ENCODE assay signal across 9 cellular contexts in the genomic region with DNA sequence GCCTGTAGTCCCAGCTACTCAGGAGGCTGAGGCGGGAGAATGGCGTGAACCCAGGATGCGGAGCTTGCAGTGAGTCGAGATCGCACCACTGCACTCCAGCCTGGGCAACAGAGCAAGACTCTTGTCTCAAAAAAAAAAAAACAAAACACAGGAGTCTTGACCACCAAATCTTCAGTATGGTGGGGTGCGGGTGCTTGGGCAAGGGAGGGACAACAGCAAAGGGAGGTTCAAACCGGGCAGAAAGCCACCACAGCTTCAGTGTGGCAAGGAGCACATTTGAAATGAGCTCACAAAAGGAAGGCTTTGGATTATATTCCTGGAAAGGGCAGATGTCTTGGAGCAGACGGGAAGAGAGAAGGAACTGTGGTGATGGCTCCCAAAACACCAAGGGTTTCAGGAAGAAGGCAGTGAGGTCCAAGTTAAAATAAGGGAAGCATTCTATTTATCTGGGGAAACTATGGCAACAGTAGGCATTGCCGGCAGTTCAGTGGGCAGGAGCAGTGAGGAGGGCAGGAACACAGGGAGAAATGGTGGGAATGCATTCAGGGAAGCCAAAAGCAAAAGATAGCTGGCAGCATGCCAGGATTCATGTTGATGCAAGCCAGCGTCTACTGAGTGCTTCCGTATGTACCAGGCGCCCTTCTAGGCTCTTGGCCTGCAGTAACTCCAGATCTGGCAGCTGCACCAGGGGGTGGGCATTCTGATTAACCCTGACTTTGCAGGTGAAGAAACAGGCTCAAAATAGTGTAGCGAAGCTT. TPM values are rescaled to one million over a fixed set of nuclear protein-coding genes. Genes with fewer than 3 reads are reported as not detected.
DNase-seq lines count a peak whose midpoint lies in the region; ATAC-seq, FAIRE-seq and TF ChIP-seq lines count a peak whose summit lies in the region.
"Had no signal": no experiment of that assay in that cellular context is flagged by ENCODE, and none has a peak within 500 bp of the region (broad histone marks: within the 10 kb centered on the region; RNA-seq: fewer than 3 reads in every experiment).

No MANE protein-coding gene starts in this region.

- no peak for FAIRE-seq in endothelial cell of umbilical vein (lab: Jason Lieb, UNC)

- POLR2A ChIA-PET in endothelial cell of umbilical vein (lab: Charles Lee), result interaction anchor here (0.6 kb wide), 1 partner anchor 11 kb away, joined by 3 read pairs; no protein-coding TSS in a partner anchor

- H3K27me3 ChIP-seq in RWPE2 (ENCODE audit: insufficient read depth, poor library complexity, severe bottlenecking) (no peaks in the 10 kb centered on the region), endothelial cell of umbilical vein (ENCODE audit: control insufficient read depth in 2 of 2, insufficient read depth in 2 of 2, low read length in 2 of 2) (no peaks in the 10 kb centered on the region), muscle layer of duodenum (ENCODE audit: low read depth, low read length) (no peaks in the 10 kb centered on the region), aorta (ENCODE audit: control insufficient read depth in 1 of 2, insufficient read depth in 2 of 2, low read length in 1 of 2) (no peaks in the 10 kb centered on the region)

- BruUV-seq in endothelial cell of umbilical vein (replicated peaks; lab: Mats Ljungman, UMichigan), result no TSS peak

- CTCF ChIA-PET in activated CD8-positive, alpha-beta memory T cell treated with anti-CD3 and anti-CD28 coated beads, Interleukin-2, amount 10 ng/mL, durations not matched to agents 7 days and 5 days (lab: Charles Lee), result interaction anchor here (0.8 to 3.8 kb wide), 12 partner anchors 10 to 131 kb away, joined by 3 to 24 read pairs (median 3); no protein-coding TSS in a partner anchor
- CTCF ChIA-PET in endothelial cell of umbilical vein (lab: Charles Lee), result interaction anchor here (1.1 to 3.0 kb wide), 4 partner anchors 11 to 131 kb away, joined by 3 to 10 read pairs (median 4); partner anchors contain the start of gene SUSD6

- H3K4me3 Mint-ChIP-seq in activated CD8-positive, alpha-beta memory T cell treated with anti-CD3 and anti-CD28 coated beads, Interleukin-2, amount 10 ng/mL, durations not matched to agents 7 days and 5 days, result peak overlapping the region; percentile 45
- H3K4me3 Mint-ChIP-seq: activated B cell treated with CpG ODN at 0.5 μM for 24 hours had no signal

- H3K4me3 ChIP-seq in RWPE2 (ENCODE audit: severe bottlenecking) (no peak overlapping the region), endothelial cell of umbilical vein (replicated peaks in 1 of 3; ENCODE audit: insufficient read depth in 1 of 3, low read depth in 1 of 3, low read length in 3 of 3) (peak overlapping the region in 1 of 3 experiments; percentile 4), muscle layer of duodenum (ENCODE audit: low read depth in 1 of 2, low read length in 2 of 2) (no peak overlapping the region), aorta (ENCODE audit: low read length in 2 of 2) (no peak overlapping the region)

- TF ChIP-seq CTCF in RWPE2 (IDR thresholded peaks at IDR 0.05; ENCODE audit: poor library complexity, severe bottlenecking) (no peak), endothelial cell of umbilical vein (IDR thresholded peaks at IDR 0.05; ENCODE audit: extremely low read depth in 1 of 2, insufficient read depth in 1 of 2, low read depth in 1 of 2, low read length in 2 of 2) (no peak)

- H3K27me3 Mint-ChIP-seq in activated CD8-positive, alpha-beta memory T cell treated with anti-CD3 and anti-CD28 coated beads, Interleukin-2, amount 10 ng/mL, durations not matched to agents 7 days and 5 days, result no peaks in the 10 kb centered on the region
- H3K27me3 Mint-ChIP-seq: activated B cell treated with CpG ODN at 0.5 μM for 24 hours had no signal

- H3K27ac ChIP-seq in RWPE2 (ENCODE audit: poor library complexity, severe bottlenecking) (peak overlapping the region; percentile 93), endothelial cell of umbilical vein (ENCODE audit: insufficient read depth, low read depth, low read length) (peak overlapping the region; percentile 73), muscle layer of duodenum (ENCODE audit: low read length) (peak overlapping the region; percentile 41), aorta (ENCODE audit: low read depth in 1 of 2, low read length in 2 of 2) (peak overlapping the region in 1 of 2 donors; percentile 86)

- H3K27ac Mint-ChIP-seq in activated CD8-positive, alpha-beta memory T cell treated with anti-CD3 and anti-CD28 coated beads, Interleukin-2, amount 10 ng/mL, durations not matched to agents 7 days and 5 days, result peak overlapping the region; percentile 89
- H3K27ac Mint-ChIP-seq: activated B cell treated with CpG ODN at 0.5 μM for 24 hours had no signal

- intact Hi-C loops in endothelial cell of umbilical vein (cut with micrococcal nuclease), result loop anchor here (1.0 to 2.0 kb wide), 5 partner anchors 20 to 113 kb away; partner anchors contain the start of gene SUSD6
- intact Hi-C loops in aorta (cut with DNase I), result loop anchor here in 1 of 2 donors (2.0 kb wide), 1 partner anchor 105 kb away; the partner anchor contains the start of gene SUSD6

- 52 to 53% methylated on average over 13 of the region's 13 CpGs for WGBS in aorta, 2 donors

- H3K79me2 ChIP-seq in endothelial cell of umbilical vein (ENCODE audit: control insufficient read depth, insufficient read depth, low read length), result no peaks in the 10 kb centered on the region

- no peaks in the 10 kb centered on the region for H3K9me3 Mint-ChIP-seq in activated CD8-positive, alpha-beta memory T cell treated with anti-CD3 and anti-CD28 coated beads, Interleukin-2, amount 10 ng/mL, durations not matched to agents 7 days and 5 days (ENCODE audit: low read depth)
- H3K9me3 Mint-ChIP-seq: activated B cell treated with CpG ODN at 0.5 μM for 24 hours had no signal

- H2AFZ ChIP-seq in endothelial cell of umbilical vein (ENCODE audit: low read depth, low read length), result no peak overlapping the region

- H3K9me3 ChIP-seq in RWPE2 (ENCODE audit: severe bottlenecking) (no peaks in the 10 kb centered on the region), endothelial cell of umbilical vein (replicated peaks; ENCODE audit: control insufficient read depth, insufficient read depth, low read length) (no peaks in the 10 kb centered on the region), muscle layer of duodenum (ENCODE audit: control insufficient read depth in 1 of 2, low read length in 2 of 2) (no peaks in the 10 kb centered on the region), aorta (ENCODE audit: control insufficient read depth, low read length) (no peaks in the 10 kb centered on the region)

- peak overlapping the region; percentile 56 for H3K4me2 ChIP-seq in endothelial cell of umbilical vein (ENCODE audit: insufficient read depth, low read length)

- H3K4me1 ChIP-seq in RWPE2 (ENCODE audit: insufficient read depth, poor library complexity, severe bottlenecking) (peaks cover 51% of the 10 kb centered on the region), endothelial cell of umbilical vein (ENCODE audit: control insufficient read depth, extremely low read depth, insufficient read depth, low read length) (peaks cover 46% of the 10 kb centered on the region), muscle layer of duodenum (ENCODE audit: control insufficient read depth in 1 of 2, insufficient read depth in 2 of 2, low read length in 2 of 2) (peaks cover 34 to 40% of the 10 kb centered on the region in 2 donors), aorta (ENCODE audit: control insufficient read depth in 1 of 2, insufficient read depth in 2 of 2, low read length in 2 of 2) (no peaks in the 10 kb centered on the region)

- in situ Hi-C loops in KBM-7 (cut with MboI; ENCODE audit: low pct_unique_long_range_greater_than_20kb, low sequenced_read_pairs), result loop anchor here (10.0 kb wide), 1 partner anchor 111 kb away; no protein-coding TSS in a partner anchor

- dilution Hi-C loops in endothelial cell of umbilical vein (cut with MboI; ENCODE audit: extremely low pct_ligation_motif_present, low sequenced_read_pairs), result no loop called here

- H3K4me1 Mint-ChIP-seq in activated CD8-positive, alpha-beta memory T cell treated with anti-CD3 and anti-CD28 coated beads, Interleukin-2, amount 10 ng/mL, durations not matched to agents 7 days and 5 days, result peaks cover 75% of the 10 kb centered on the region

- no peak for DNase-seq in activated CD8-positive, alpha-beta memory T cell treated with anti-CD3 and anti-CD28 coated beads, Interleukin-2, amount 10 ng/mL, durations not matched to agents 7 days and 5 days
- no peak for DNase-seq in activated CD8-positive, alpha-beta memory T cell treated with anti-CD3 and anti-CD28 coated beads for 24 hours
- DNase-seq in RWPE2 (ENCODE audit: low spot score) (peak; percentile 94), endothelial cell of umbilical vein (ENCODE audit: low read depth, low spot score) (peak; percentile 85), aorta (peak; percentile 83 to 89), KBM-7 (no peak)
- no peak for DNase-seq in stimulated activated CD4-positive, alpha-beta T cell treated with anti-CD3 and anti-CD28 coated beads, Interleukin-2, amount 100 ng/mL, for 48 hours
- DNase-seq: activated B cell treated with CpG ODN at 0.5 μM for 24 hours had no signal

- peak; percentile 40 for ATAC-seq in activated CD8-positive, alpha-beta memory T cell treated with anti-CD3 and anti-CD28 coated beads, Interleukin-2, amount 10 ng/mL, durations not matched to agents 7 days and 5 days
- ATAC-seq in RWPE2 (ENCODE audit: low read depth) (peak; percentile 51), aorta (ENCODE audit: low FRiP score) (peak; percentile 75)

- H4K20me1 ChIP-seq in endothelial cell of umbilical vein (replicated peaks; ENCODE audit: control insufficient read depth, extremely low read depth, insufficient read depth, low read length), result no peaks in the 10 kb centered on the region

- H3K9me1 ChIP-seq in endothelial cell of umbilical vein (replicated peaks; ENCODE audit: control insufficient read depth, extremely low read depth, insufficient read depth, low read length), result no peaks in the 10 kb centered on the region

- H3K36me3 ChIP-seq in RWPE2 (ENCODE audit: low read depth) (peaks cover 3% of the 10 kb centered on the region; the same call in 1 of the 2 replicates), endothelial cell of umbilical vein (ENCODE audit: control insufficient read depth in 2 of 2, extremely low read depth in 1 of 2, insufficient read depth in 2 of 2, low read length in 2 of 2) (peaks cover 0 to 7% of the 10 kb centered on the region in 2 experiments), muscle layer of duodenum (ENCODE audit: control insufficient read depth in 1 of 2, insufficient read depth in 2 of 2, low read length in 2 of 2) (peaks cover 3 to 12% of the 10 kb centered on the region in 2 donors), aorta (ENCODE audit: control insufficient read depth in 1 of 2, insufficient read depth in 2 of 2, low read length in 1 of 2) (no peaks in the 10 kb centered on the region)

- TF ChIP-seq POLR2A in endothelial cell of umbilical vein (IDR thresholded peaks at IDR 0.05; ENCODE audit: low read depth, low read length), result no peak

- peak overlapping the region; percentile 31 for H3K9ac ChIP-seq in endothelial cell of umbilical vein (replicated peaks; ENCODE audit: extremely low read depth, insufficient read depth, low read length)

- H3K36me3 Mint-ChIP-seq in activated CD8-positive, alpha-beta memory T cell treated with anti-CD3 and anti-CD28 coated beads, Interleukin-2, amount 10 ng/mL, durations not matched to agents 7 days and 5 days, result peaks cover 34% of the 10 kb centered on the region

RNA-seq across cellular contexts. Expression of gene SRSF5, which starts 51.0 kb away (rescaled TPM):
- 100 to 1,000 TPM; 335 to 407 TPM for total RNA-seq in activated CD8-positive, alpha-beta memory T cell treated with anti-CD3 and anti-CD28 coated beads, Interleukin-2, amount 10 ng/mL, durations not matched to agents 7 days and 5 days
- total RNA-seq in endothelial cell of umbilical vein (253 and 276 TPM in 2 replicates), aorta (100 to 1,000 TPM; 349 to 440 TPM)
- polyA plus RNA-seq in endothelial cell of umbilical vein (85.2 and 192 TPM in 2 replicates), aorta (100 to 1,000 TPM; 136 to 532 TPM)
- 181 and 196 TPM in 2 replicates for polyA plus RNA-seq in endothelial cell of umbilical vein (2011; cell fraction: cytosol; rRNA removed)
- polyA plus RNA-seq in endothelial cell of umbilical vein (2011; cell fraction: nucleus; rRNA removed), result 1,028 and 1,834 TPM in 2 replicates
- 266 and 297 TPM in 2 replicates for polyA plus RNA-seq in endothelial cell of umbilical vein (2012)
- polyA minus RNA-seq in endothelial cell of umbilical vein, result 213 and 242 TPM in 2 replicates
- 56.0 TPM for polyA minus RNA-seq in endothelial cell of umbilical vein (2011; cell fraction: cytosol; rRNA and poly(A)+ RNA removed)
- polyA minus RNA-seq in endothelial cell of umbilical vein (2011; cell fraction: nucleus; rRNA and poly(A)+ RNA removed), result 405 and 450 TPM in 2 replicates

Comparison
In these comparisons a context has a peak if more than half of its experiments do, and no peak if none do; other contexts are left out.
1. DNase-seq: peak in RWPE2 (single experiment), endothelial cell of umbilical vein (single experiment) and aorta (2 of 2); none in activated CD8-positive, alpha-beta memory T cell treated with anti-CD3 and anti-CD28 coated beads, Interleukin-2, amount 10 ng/mL, durations not matched to agents 7 days and 5 days (single experiment), activated CD8-positive, alpha-beta memory T cell treated with anti-CD3 and anti-CD28 coated beads for 24 hours (single experiment), stimulated activated CD4-positive, alpha-beta T cell treated with anti-CD3 and anti-CD28 coated beads, Interleukin-2, amount 100 ng/mL, for 48 hours (0 of 2) and KBM-7 (single experiment).
2. Peak in every context shown above with its lines, with median percentiles within 50 percentile points of each other: ATAC-seq.